ENCODE assay signal across 34 cellular contexts in the genomic region with DNA sequence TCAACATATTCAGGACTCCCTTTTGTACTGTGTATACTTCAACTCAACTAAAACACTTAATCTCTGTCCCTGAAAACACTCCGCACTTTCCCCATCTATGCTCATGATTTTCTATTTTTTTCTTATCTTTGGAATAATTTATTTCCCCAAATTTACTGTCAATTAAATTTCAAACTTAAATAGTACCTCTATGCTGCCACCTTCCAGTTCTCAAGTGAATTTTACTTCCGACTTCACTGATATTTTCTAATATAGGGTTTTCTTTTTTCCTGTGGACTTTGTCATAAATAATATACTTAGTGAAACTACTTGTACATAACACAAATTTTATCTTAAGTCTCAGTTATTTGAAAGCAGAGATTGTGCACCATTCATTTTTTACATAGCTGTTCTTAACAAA.
DNase-seq lines count a peak whose midpoint lies in the region; ATAC-seq and TF ChIP-seq lines count a peak whose summit lies in the region.
"Had no signal": no experiment of that assay in that cellular context is flagged by ENCODE, and none has a peak within 500 bp of the region (broad histone marks: within the 10 kb centered on the region; RNA-seq: fewer than 3 reads in every experiment).

No MANE protein-coding gene starts in this region.

- H3K4me1 ChIP-seq in HCT116 (ENCODE audit: control insufficient read depth in 1 of 2, insufficient read depth in 2 of 2, low read length in 2 of 2) (no peaks in the 10 kb centered on the region), left ventricle myocardium inferior (no peaks in the 10 kb centered on the region)
- H3K4me1 ChIP-seq: body of pancreas, esophagus squamous epithelium, Peyer's patch, psoas muscle, sigmoid colon, thyroid gland, uterus had no signal

- no peak overlapping the region for H3K4me3 Mint-ChIP-seq in osteocyte (ENCODE audit: unreplicated experiment)
- H3K4me3 Mint-ChIP-seq: activated CD4-positive, alpha-beta T cell treated with anti-CD3 and anti-CD28 coated beads, Interleukin-2, amount 10 ng/mL, durations not matched to agents 24 days and 14 days; activated T-cell treated with anti-CD3 and anti-CD28 coated beads, Interleukin-2, amount 50 U/mL, for 24 hours; immature natural killer cell; natural killer cell; WTC11 had no signal

- no peaks in the 10 kb centered on the region for H3K36me3 Mint-ChIP-seq in osteocyte (ENCODE audit: unreplicated experiment)
- H3K36me3 Mint-ChIP-seq: immature natural killer cell, natural killer cell, WTC11 had no signal

- H3K27ac ChIP-seq in HCT116 (ENCODE audit: low read depth, low read length), result no peak overlapping the region
- H3K27ac ChIP-seq in left ventricle myocardium inferior (replicated peaks), result no peak overlapping the region
- H3K27ac ChIP-seq: body of pancreas, dorsolateral prefrontal cortex, esophagus squamous epithelium, Peyer's patch, psoas muscle, sigmoid colon, thyroid gland, uterus had no signal

- H3K9me2 ChIP-seq in HCT116 (ENCODE audit: insufficient read depth), result no peaks in the 10 kb centered on the region

- no peak for TF ChIP-seq POLR2A in HCT116 (IDR thresholded peaks at IDR 0.05; ENCODE audit: borderline replicate concordance, extremely low read depth, insufficient read depth, insufficient read length)

- no peak overlapping the region for H3K4me3 ChIP-seq in AG10803 (ENCODE audit: low read length)
- no peak overlapping the region for H3K4me3 ChIP-seq in HCT116 (replicated peaks in 1 of 2; ENCODE audit: low read depth in 1 of 2, low read length in 2 of 2)
- no peak overlapping the region for H3K4me3 ChIP-seq in astrocyte of the spinal cord (ENCODE audit: low read depth, low read length)
- H3K4me3 ChIP-seq in left ventricle myocardium inferior, result no peak overlapping the region
- H3K4me3 ChIP-seq: body of pancreas, dorsolateral prefrontal cortex, esophagus squamous epithelium, MG63, mucosa of descending colon, Peyer's patch, psoas muscle, sigmoid colon, thyroid gland, uterus had no signal

- DNase-seq in AG10803 (ENCODE audit: low read depth), result peak; percentile 1
- no peak for DNase-seq in HCT116 (ENCODE audit: low read depth, low spot score)
- DNase-seq in astrocyte of the spinal cord (ENCODE audit: low read depth, low spot score), result peak; percentile 11
- DNase-seq in osteocyte (ENCODE audit: extremely low spot score, unreplicated experiment), result no peak
- DNase-seq in left ventricle myocardium inferior, result no peak
- DNase-seq in NCI-H748 treated with DMSO at 0.1 percent for 48 hours (lab: John Stamatoyannopoulos, UW), result no peak
- no peak for DNase-seq in LoVo (ENCODE audit: low spot score)
- DNase-seq: activated CD4-positive, alpha-beta T cell treated with anti-CD3 and anti-CD28 coated beads, Interleukin-2, amount 10 ng/mL, durations not matched to agents 24 days and 14 days; activated naive CD4-positive, alpha-beta T cell; activated T-cell treated with anti-CD3 and anti-CD28 coated beads, Interleukin-2, amount 50 U/mL, for 24 hours; body of pancreas; Calu3; dorsolateral prefrontal cortex; esophagus squamous epithelium; immature natural killer cell; KBM-7; left cardiac atrium; MG63; mucosa of descending colon; natural killer cell; NCI-H1417; NCI-H2029; NCI-H226; NCI-H526 treated with DMSO at 0.1 percent for 48 hours; nucleus accumbens; Peyer's patch; psoas muscle; SIG-M5; sigmoid colon; stimulated activated CD4-positive, alpha-beta T cell treated with anti-CD3 and anti-CD28 coated beads, Interleukin-4, amount 100 ng/mL, for 1 hour; T1000; thyroid gland; uterus had no signal

- BruUV-seq in HCT116 (replicated peaks; lab: Mats Ljungman, UMichigan), result no TSS peak

- no peak overlapping the region for H3K9ac ChIP-seq in HCT116 (ENCODE audit: low read length)

- no peak for ATAC-seq in HCT116
- ATAC-seq: body of pancreas, left cardiac atrium, mucosa of descending colon, natural killer cell, psoas muscle, WTC11 had no signal

- H3K9me3 ChIP-seq in HCT116 (ENCODE audit: control insufficient read depth in 1 of 2, insufficient read depth in 1 of 2, low read depth in 1 of 2, low read length in 2 of 2), result no peaks in the 10 kb centered on the region
- no peaks in the 10 kb centered on the region for H3K9me3 ChIP-seq in left ventricle myocardium inferior (replicated peaks)
- H3K9me3 ChIP-seq: body of pancreas, esophagus squamous epithelium, MG63, mucosa of descending colon, Peyer's patch, psoas muscle, sigmoid colon, thyroid gland, uterus had no signal

- no peaks in the 10 kb centered on the region for H3K79me2 ChIP-seq in HCT116 (ENCODE audit: insufficient read depth, low read length)

- no peaks in the 10 kb centered on the region for H3K27me3 ChIP-seq in HCT116 (ENCODE audit: insufficient read depth, low read length)
- H3K27me3 ChIP-seq in left ventricle myocardium inferior (ENCODE audit: low read depth), result no peaks in the 10 kb centered on the region
- H3K27me3 ChIP-seq: body of pancreas, dorsolateral prefrontal cortex, esophagus squamous epithelium, MG63, Peyer's patch, sigmoid colon, thyroid gland, uterus had no signal

- H3K4me2 ChIP-seq in HCT116 (ENCODE audit: low read length), result no peak overlapping the region

- no peaks in the 10 kb centered on the region for H3K4me1 Mint-ChIP-seq in osteocyte (ENCODE audit: unreplicated experiment)
- H3K4me1 Mint-ChIP-seq: activated CD4-positive, alpha-beta T cell treated with anti-CD3 and anti-CD28 coated beads, Interleukin-2, amount 10 ng/mL, durations not matched to agents 24 days and 14 days; immature natural killer cell; natural killer cell; WTC11 had no signal

- H3K36me3 ChIP-seq in HCT116 (ENCODE audit: control insufficient read depth in 1 of 2, insufficient read depth in 2 of 2, low read length in 2 of 2), result no peaks in the 10 kb centered on the region
- no peaks in the 10 kb centered on the region for H3K36me3 ChIP-seq in left ventricle myocardium inferior
- H3K36me3 ChIP-seq: esophagus squamous epithelium, MG63, Peyer's patch, sigmoid colon, thyroid gland, uterus had no signal

- POLR2A ChIA-PET in HCT116 (lab: Charles Lee), result no interaction called here

- H4K20me1 ChIP-seq in HCT116 (ENCODE audit: insufficient read depth), result no peaks in the 10 kb centered on the region

- H3K27me3 Mint-ChIP-seq in osteocyte (ENCODE audit: unreplicated experiment), result no peaks in the 10 kb centered on the region
- H3K27me3 Mint-ChIP-seq: activated CD4-positive, alpha-beta T cell treated with anti-CD3 and anti-CD28 coated beads, Interleukin-2, amount 10 ng/mL, durations not matched to agents 24 days and 14 days; activated T-cell treated with anti-CD3 and anti-CD28 coated beads, Interleukin-2, amount 50 U/mL, for 24 hours had no signal

- peak; percentile 31; the same call in 1 of the 2 replicates for TF ChIP-seq RAD21 in HCT116 (IDR thresholded peaks at IDR 0.05; ENCODE audit: low read depth)

- intact Hi-C loops in HCT116 (cut with micrococcal nuclease), result no loop called here
- intact Hi-C loops in left ventricle myocardium inferior (cut with micrococcal nuclease), result no loop called here

- H3K27ac Mint-ChIP-seq in osteocyte (ENCODE audit: unreplicated experiment), result no peak overlapping the region
- H3K27ac Mint-ChIP-seq: activated CD4-positive, alpha-beta T cell treated with anti-CD3 and anti-CD28 coated beads, Interleukin-2, amount 10 ng/mL, durations not matched to agents 24 days and 14 days; activated T-cell treated with anti-CD3 and anti-CD28 coated beads, Interleukin-2, amount 50 U/mL, for 24 hours; immature natural killer cell; natural killer cell; WTC11 had no signal

- in situ Hi-C loops in astrocyte of the spinal cord (cut with HindIII; ENCODE audit: low sequenced_read_pairs), result no loop called here

- RAD21 ChIA-PET in HCT116 (lab: Charles Lee; ENCODE audit: low non-redundant PET in 1 of 2, low total read pairs in 2 of 2, uncharacterized antibody in 2 of 2, unreplicated experiment in 2 of 2), result no interaction called here

- CTCF ChIA-PET in HCT116 (lab: Charles Lee), result no interaction called here

- no peaks in the 10 kb centered on the region for H3K9me3 Mint-ChIP-seq in osteocyte (ENCODE audit: unreplicated experiment)
- H3K9me3 Mint-ChIP-seq: activated CD4-positive, alpha-beta T cell treated with anti-CD3 and anti-CD28 coated beads, Interleukin-2, amount 10 ng/mL, durations not matched to agents 24 days and 14 days; activated T-cell treated with anti-CD3 and anti-CD28 coated beads, Interleukin-2, amount 50 U/mL, for 24 hours; WTC11 had no signal

- H2AFZ ChIP-seq in HCT116 (ENCODE audit: low read depth, low read length, poor library complexity, severe bottlenecking), result no peak overlapping the region

- TF ChIP-seq CTCF in AG10803 (conservative IDR thresholded peaks at IDR 0.05; ENCODE audit: low read length) (no peak), HCT116 (IDR thresholded peaks at IDR 0.05 in 2 of 3, conservative IDR thresholded peaks at IDR 0.05 in 1 of 3; ENCODE audit: borderline replicate concordance in 1 of 3, insufficient read depth in 1 of 3, low read depth in 2 of 3, low read length in 2 of 3) (no peak; a peak in 1 of 6 replicates), astrocyte of the spinal cord (IDR thresholded peaks at IDR 0.05; ENCODE audit: low read depth, low read length) (peak; percentile 23), osteocyte (IDR thresholded peaks at IDR 0.05) (peak; percentile 36), left ventricle myocardium inferior (IDR thresholded peaks at IDR 0.05; ENCODE audit: borderline replicate concordance) (no peak)

TF ChIP-seq in HCT116, 20 proteins besides CTCF, POLR2A, EP300 and RAD21 (continues in another document):
- no peak for TF ChIP-seq ZFX (IDR thresholded peaks at IDR 0.05)
- no peak for TF ChIP-seq CBX3 (IDR thresholded peaks at IDR 0.05; ENCODE audit: low read depth)
- TF ChIP-seq, protein P1, sequence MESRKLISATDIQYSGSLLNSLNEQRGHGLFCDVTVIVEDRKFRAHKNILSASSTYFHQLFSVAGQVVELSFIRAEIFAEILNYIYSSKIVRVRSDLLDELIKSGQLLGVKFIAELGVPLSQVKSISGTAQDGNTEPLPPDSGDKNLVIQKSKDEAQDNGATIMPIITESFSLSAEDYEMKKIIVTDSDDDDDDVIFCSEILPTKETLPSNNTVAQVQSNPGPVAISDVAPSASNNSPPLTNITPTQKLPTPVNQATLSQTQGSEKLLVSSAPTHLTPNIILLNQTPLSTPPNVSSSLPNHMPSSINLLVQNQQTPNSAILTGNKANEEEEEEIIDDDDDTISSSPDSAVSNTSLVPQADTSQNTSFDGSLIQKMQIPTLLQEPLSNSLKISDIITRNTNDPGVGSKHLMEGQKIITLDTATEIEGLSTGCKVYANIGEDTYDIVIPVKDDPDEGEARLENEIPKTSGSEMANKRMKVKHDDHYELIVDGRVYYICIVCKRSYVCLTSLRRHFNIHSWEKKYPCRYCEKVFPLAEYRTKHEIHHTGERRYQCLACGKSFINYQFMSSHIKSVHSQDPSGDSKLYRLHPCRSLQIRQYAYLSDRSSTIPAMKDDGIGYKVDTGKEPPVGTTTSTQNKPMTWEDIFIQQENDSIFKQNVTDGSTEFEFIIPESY (IDR thresholded peaks at IDR 0.05; ENCODE audit: extremely low read depth, insufficient replicate concordance, low read length), result no peak
- TF ChIP-seq EZH2phosphoT487 (IDR thresholded peaks at IDR 0.05; ENCODE audit: borderline replicate concordance), result no peak
- TF ChIP-seq EZH2 (IDR thresholded peaks at IDR 0.05), result no peak
- no peak for TF ChIP-seq SIN3A (IDR thresholded peaks at IDR 0.05; ENCODE audit: low read depth)
- TF ChIP-seq YY1 (IDR thresholded peaks at IDR 0.05; ENCODE audit: extremely low read depth, insufficient replicate concordance, low read depth, low read length), result no peak

Comparison
In these comparisons a context has a peak if more than half of its experiments do, and no peak if none do; other contexts are left out.
1. DNase-seq: peak in AG10803 (single experiment) and astrocyte of the spinal cord (single experiment); none in HCT116 (single experiment), osteocyte (single experiment), left ventricle myocardium inferior (single experiment), NCI-H748 treated with DMSO at 0.1 percent for 48 hours (single experiment) and LoVo (single experiment).
2. CTCF ChIP-seq: peak in astrocyte of the spinal cord (single experiment) and osteocyte (single experiment); none in AG10803 (single experiment), HCT116 (0 of 3) and left ventricle myocardium inferior (single experiment).